Comparison of ENCODE assay signal across 2 cellular contexts in genomic region chr11:61186504-61186903, GRCh38.
TF ChIP-seq lines count a peak whose summit lies in the region.

No MANE protein-coding gene starts in this region.

TF ChIP-seq in HepG2, 621 proteins besides CTCF, POLR2A, EP300 and RAD21:
- TF ChIP-seq PRDM10 (CRISPR knock-in tag; IDR thresholded peaks at IDR 0.05; ENCODE audit: low read depth) (no peak), RAD51 (IDR thresholded peaks at IDR 0.05; ENCODE audit: borderline replicate concordance) (peak; percentile 32; the same call in 1 of the 2 replicates)

TF ChIP-seq in Ishikawa, 13 proteins besides CTCF, POLR2A, EP300 and RAD21:
- TF ChIP-seq, protein P1, sequence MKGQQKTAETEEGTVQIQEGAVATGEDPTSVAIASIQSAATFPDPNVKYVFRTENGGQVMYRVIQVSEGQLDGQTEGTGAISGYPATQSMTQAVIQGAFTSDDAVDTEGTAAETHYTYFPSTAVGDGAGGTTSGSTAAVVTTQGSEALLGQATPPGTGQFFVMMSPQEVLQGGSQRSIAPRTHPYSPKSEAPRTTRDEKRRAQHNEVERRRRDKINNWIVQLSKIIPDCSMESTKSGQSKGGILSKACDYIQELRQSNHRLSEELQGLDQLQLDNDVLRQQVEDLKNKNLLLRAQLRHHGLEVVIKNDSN (IDR thresholded peaks at IDR 0.05): 0 out of 2 replicates have a peak, but pooled peaks have one; percentile 15
- no peak for TF ChIP-seq CREB1 (IDR thresholded peaks at IDR 0.05; ENCODE audit: low read depth)
